8 cellular contexts compared by ENCODE assay signal in the genomic region with DNA sequence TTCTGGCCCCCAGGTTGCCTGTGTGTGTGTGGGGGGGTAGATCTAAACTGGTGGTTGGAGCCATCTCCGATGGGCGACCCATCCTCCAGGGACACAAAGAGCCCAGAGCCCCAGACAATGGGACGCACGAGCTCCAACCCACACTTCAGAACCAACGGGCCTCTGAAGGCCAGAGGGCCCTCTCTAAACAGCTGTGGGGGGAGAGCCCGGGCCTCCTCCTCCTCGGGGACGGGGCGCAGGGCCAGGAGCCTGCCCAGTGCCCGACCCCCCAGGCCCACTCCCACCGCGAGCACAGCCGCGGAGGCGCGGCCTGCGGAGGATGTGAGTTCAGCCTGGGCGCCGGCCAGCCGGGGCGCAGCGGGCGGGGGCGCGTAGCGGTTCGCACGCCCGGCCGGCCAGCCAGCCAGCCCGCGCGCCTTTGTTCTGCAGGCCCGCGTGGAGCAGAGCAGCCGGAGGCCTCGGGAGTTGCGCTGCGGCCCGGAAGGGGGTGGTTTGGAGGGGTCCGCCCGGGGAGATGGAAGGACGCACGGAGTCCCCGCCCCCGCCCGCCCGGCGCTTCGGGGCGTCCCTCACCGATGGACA. TPM values are rescaled to one million over a fixed set of nuclear protein-coding genes. Genes with fewer than 3 reads are reported as not detected.
A peak's percentile ranks its signal among the peaks of the same experiment; 100 is the strongest.
DNase-seq lines count a peak whose midpoint lies in the region; ATAC-seq and TF ChIP-seq lines count a peak whose summit lies in the region.

No MANE protein-coding gene starts in this region.

- intact Hi-C loops in mammary epithelial cell (cut with micrococcal nuclease) (loop anchor here (10.0 kb wide), 1 partner anchor 74 kb away; a partner anchor contains a TSS), vagina (cut with DNase I) (no loop called here)

- H3K9ac ChIP-seq in BLaER1 (peak overlapping the region; percentile 84), HUES6 (ENCODE audit: low read length) (peak overlapping the region; percentile 99), mammary epithelial cell (ENCODE audit: insufficient read depth, low read length) (peak overlapping the region; percentile 82)

- CTCF ChIA-PET in mammary epithelial cell (lab: Charles Lee; ENCODE audit: low non-redundant PET): interaction anchor here (0.5 kb wide), 1 partner anchor 46 kb away, joined by 10 read pairs; no protein-coding TSS in a partner anchor

- peaks cover 4% of the 10 kb centered on the region for H3K36me3 Mint-ChIP-seq in memory B cell

- H3K4me1 Mint-ChIP-seq in memory B cell: peaks cover 10% of the 10 kb centered on the region

- H3K4me3 ChIP-seq in BLaER1: peak overlapping the region; percentile 78
- peak overlapping the region; percentile 94 for H3K4me3 ChIP-seq in HUES6 (ENCODE audit: low read depth, low read length)
- peak overlapping the region; percentile 66 to 79 (median 74) for H3K4me3 ChIP-seq in mammary epithelial cell (replicated peaks in 1 of 3; ENCODE audit: insufficient read depth in 1 of 3, low read depth in 2 of 3, low read length in 3 of 3)
- peak overlapping the region; percentile 66 to 75 for H3K4me3 ChIP-seq in vagina

- no TSS peak for BruUV-seq in mammary epithelial cell (replicated peaks; lab: Mats Ljungman, UMichigan)

- peak overlapping the region; percentile 93 for H3K4me3 Mint-ChIP-seq in memory B cell

- H3K27me3 Mint-ChIP-seq in memory B cell: no peaks in the 10 kb centered on the region

- in situ Hi-C loops in mammary epithelial cell (cut with MboI; ENCODE audit: low sequenced_read_pairs in 2 of 2): loop anchor here in 1 of 2 donors (10.0 kb wide), 1 partner anchor 154 kb away; no protein-coding TSS in a partner anchor

- H3K9me3 ChIP-seq in BLaER1 (peaks cover 74% of the 10 kb centered on the region), HUES6 (ENCODE audit: control insufficient read depth, insufficient read depth, low read depth, low read length) (peaks cover 7% of the 10 kb centered on the region; the same call in 1 of the 2 replicates), mammary epithelial cell (replicated peaks; ENCODE audit: insufficient read depth, low read length) (peaks cover 2% of the 10 kb centered on the region), vagina (no peaks in the 10 kb centered on the region)

- H3K4me1 ChIP-seq in BLaER1 (peaks cover 41% of the 10 kb centered on the region), HUES6 (ENCODE audit: control insufficient read depth, insufficient read depth, low read length) (peaks cover 34% of the 10 kb centered on the region; the same call in 1 of the 2 replicates), mammary epithelial cell (ENCODE audit: insufficient read depth, low read length) (peaks cover 51% of the 10 kb centered on the region), vagina (peaks cover 52% of the 10 kb centered on the region)

- DNase-seq in mammary epithelial cell (no peak), memory B cell (ENCODE audit: low spot score in 2 of 2) (no peak), vagina (ENCODE audit: extremely low spot score in 2 of 2) (no peak), activated gamma-delta T cell treated with Interleukin-2 at 50 U/mL for 16 hours (no peak)

- H3K27ac ChIP-seq in BLaER1 (peak overlapping the region; percentile 80), HUES6 (ENCODE audit: low read depth, low read length) (peak overlapping the region; percentile 98), mammary epithelial cell (ENCODE audit: insufficient read depth, low read depth, low read length) (peak overlapping the region; percentile 76), vagina (peak overlapping the region; percentile 86)

- peaks cover 27% of the 10 kb centered on the region for H3K36me3 ChIP-seq in BLaER1
- H3K36me3 ChIP-seq in HUES6 (ENCODE audit: control insufficient read depth, insufficient read depth, low read length): peaks cover 46% of the 10 kb centered on the region
- peaks cover 2% of the 10 kb centered on the region for H3K36me3 ChIP-seq in mammary epithelial cell (ENCODE audit: insufficient read depth, low read length)
- peaks cover 0 to 21% of the 10 kb centered on the region in 2 donors for H3K36me3 ChIP-seq in vagina

- H2AFZ ChIP-seq in mammary epithelial cell (ENCODE audit: low read depth, low read length): no peak overlapping the region

- WGBS in mammary epithelial cell (ENCODE audit: low coverage, missing lambda C conversion rate): 50% methylated on average over 7 of the region's 52 CpGs

- peaks cover 64% of the 10 kb centered on the region for H3K79me2 ChIP-seq in mammary epithelial cell (ENCODE audit: insufficient read depth, low read length)

- ATAC-seq in memory B cell (ENCODE audit: low read depth): no peak
- no peak for ATAC-seq in HG03457 (IDR thresholded peaks at IDR 0.05; ENCODE audit: unreplicated experiment)
- no peak for ATAC-seq in HG03571 (IDR thresholded peaks at IDR 0.05; ENCODE audit: unreplicated experiment)

- H3K27me3 ChIP-seq in BLaER1 (peaks cover 36% of the 10 kb centered on the region), HUES6 (ENCODE audit: control insufficient read depth, insufficient read depth, low read length) (no peaks in the 10 kb centered on the region), mammary epithelial cell (ENCODE audit: insufficient read depth, low read length) (no peaks in the 10 kb centered on the region), vagina (no peaks in the 10 kb centered on the region)

- dilution Hi-C loops in mammary epithelial cell (cut with HindIII; ENCODE audit: low sequenced_read_pairs): no loop called here

- H3K9me3 Mint-ChIP-seq in memory B cell: no peaks in the 10 kb centered on the region

- peak overlapping the region; percentile 97 for H3K27ac Mint-ChIP-seq in memory B cell

- no peak for TF ChIP-seq POLR2A in vagina (IDR thresholded peaks at IDR 0.05)

- peak overlapping the region; percentile 83 for H3K4me2 ChIP-seq in BLaER1
- peak overlapping the region; percentile 48 for H3K4me2 ChIP-seq in mammary epithelial cell (ENCODE audit: insufficient read depth, low read depth, low read length)

- TF ChIP-seq CTCF in mammary epithelial cell (conservative IDR thresholded peaks at IDR 0.05 in 1 of 2, IDR thresholded peaks at IDR 0.05 in 1 of 2; ENCODE audit: extremely low read depth in 1 of 2, insufficient read depth in 1 of 2, low read depth in 1 of 2, low read length in 2 of 2) (no peak), vagina (IDR thresholded peaks at IDR 0.05) (no peak)

- H4K20me1 ChIP-seq in BLaER1: peaks cover 42% of the 10 kb centered on the region
- peaks cover 5% of the 10 kb centered on the region for H4K20me1 ChIP-seq in mammary epithelial cell (ENCODE audit: insufficient read depth, low read length)

RNA-seq across cellular contexts. Expression of a gene that starts 4.0 kb away (rescaled TPM):
- 1,000 to 10,000 TPM; 1,826 to 3,975 TPM for total RNA-seq in mammary epithelial cell
- polyA plus RNA-seq in mammary epithelial cell: 681 TPM
- 2,798 TPM for polyA minus RNA-seq in mammary epithelial cell
- total RNA-seq in vagina: 1,247 TPM

RNA-seq across cellular contexts. Expression of a gene that starts 8.7 kb away (rescaled TPM):
- 10 to 100 TPM; 22.7 to 71.9 TPM for total RNA-seq in mammary epithelial cell
- polyA plus RNA-seq in mammary epithelial cell: 51.6 TPM
- polyA minus RNA-seq in mammary epithelial cell: 55.3 TPM
- 59.2 TPM for total RNA-seq in vagina

RNA-seq across cellular contexts. Expression of a gene that starts 27.8 kb away (rescaled TPM):
- total RNA-seq in mammary epithelial cell (1,000 to 10,000 TPM; 1,996 to 2,155 TPM), vagina (3,948 TPM)
- polyA plus RNA-seq in mammary epithelial cell: 5,021 TPM
- polyA minus RNA-seq in mammary epithelial cell: 1,289 TPM

RNA-seq across cellular contexts. Expression of a gene that starts 38.7 kb away (rescaled TPM):
- total RNA-seq in mammary epithelial cell (10 to 100 TPM; 17.8 to 30.5 TPM), vagina (52.1 TPM)
- polyA plus RNA-seq in mammary epithelial cell: 25.2 TPM
- polyA minus RNA-seq in mammary epithelial cell: 20.6 TPM

RNA-seq across cellular contexts. Expression of a gene that starts 40.9 kb away (rescaled TPM):
- total RNA-seq in mammary epithelial cell (10 to 100 TPM; 19.5 to 31.0 TPM), vagina (59.2 TPM)
- polyA plus RNA-seq in mammary epithelial cell: 18.6 TPM
- polyA minus RNA-seq in mammary epithelial cell: 22.8 TPM
